ENCODE assay signal across 8 cellular contexts in the genomic region with DNA sequence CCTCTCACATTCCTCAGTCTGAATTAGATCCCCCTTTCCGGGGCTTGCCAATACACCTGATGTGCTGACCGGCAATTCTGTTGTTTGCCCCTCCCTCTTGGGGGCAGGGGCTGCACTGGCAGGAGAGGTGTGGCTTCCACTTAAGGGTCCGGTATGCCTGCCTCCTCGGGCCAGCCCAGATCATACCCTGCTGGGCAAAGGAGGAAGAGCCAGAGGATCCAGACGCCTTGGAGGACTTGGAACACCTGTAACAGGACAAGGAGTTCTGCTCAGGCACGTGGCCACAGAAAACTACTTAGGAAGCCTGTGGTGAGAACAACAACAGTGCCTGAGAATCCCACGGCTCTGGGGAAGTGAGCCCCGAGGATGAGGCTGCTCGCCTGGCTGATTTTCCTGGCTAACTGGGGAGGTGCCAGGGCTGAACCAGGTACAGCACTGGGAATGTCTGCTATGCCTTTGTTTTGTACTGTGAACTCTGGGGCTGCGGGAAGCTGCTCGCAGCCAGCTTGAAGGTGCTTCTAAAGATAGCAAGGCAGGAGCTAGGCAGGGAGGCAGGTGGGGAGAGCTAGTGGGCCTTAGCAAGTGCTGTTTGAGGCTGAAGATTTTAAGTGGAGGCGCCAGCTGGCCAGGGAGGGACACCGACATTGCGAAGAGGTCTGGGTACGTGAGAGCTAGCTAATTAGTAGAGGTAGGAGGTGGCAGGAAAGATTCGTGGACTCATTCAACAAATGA. TPM values are rescaled to one million over a fixed set of nuclear protein-coding genes. Genes with fewer than 3 reads are reported as not detected.
DNase-seq lines count a peak whose midpoint lies in the region; ATAC-seq and TF ChIP-seq lines count a peak whose summit lies in the region.

A gene with protein sequence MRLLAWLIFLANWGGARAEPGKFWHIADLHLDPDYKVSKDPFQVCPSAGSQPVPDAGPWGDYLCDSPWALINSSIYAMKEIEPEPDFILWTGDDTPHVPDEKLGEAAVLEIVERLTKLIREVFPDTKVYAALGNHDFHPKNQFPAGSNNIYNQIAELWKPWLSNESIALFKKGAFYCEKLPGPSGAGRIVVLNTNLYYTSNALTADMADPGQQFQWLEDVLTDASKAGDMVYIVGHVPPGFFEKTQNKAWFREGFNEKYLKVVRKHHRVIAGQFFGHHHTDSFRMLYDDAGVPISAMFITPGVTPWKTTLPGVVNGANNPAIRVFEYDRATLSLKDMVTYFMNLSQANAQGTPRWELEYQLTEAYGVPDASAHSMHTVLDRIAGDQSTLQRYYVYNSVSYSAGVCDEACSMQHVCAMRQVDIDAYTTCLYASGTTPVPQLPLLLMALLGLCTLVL (plus strand): TSS at position 183 of the 732 bp plus-strand sequence. CDS start 184 bp downstream, at position 367.

- H3K27ac ChIP-seq in body of pancreas: peak within 1 kb of the TSS; percentile 45 to 69 (median 56)
- H3K27ac ChIP-seq in CD8-positive, alpha-beta memory T cell (ENCODE audit: low read depth, low read length): no peak within 1 kb of the TSS

- no peaks in the 10 kb centered on the region for H3K36me3 Mint-ChIP-seq in activated CD4-positive, alpha-beta T cell treated with anti-CD3 and anti-CD28 coated beads for 36 hours (ENCODE audit: low read depth)
- H3K36me3 Mint-ChIP-seq in mesothelial cell of epicardium: no peaks in the 10 kb centered on the region
- H3K36me3 Mint-ChIP-seq in CD8-positive, alpha-beta memory T cell: no peaks in the 10 kb centered on the region

- CTCF ChIA-PET in activated CD4-positive, alpha-beta T cell treated with anti-CD3 and anti-CD28 coated beads for 36 hours (lab: Charles Lee): interaction anchor here (0.9 to 1.3 kb wide), 2 partner anchors 13 to 274 kb away, joined by 3 read pairs; no protein-coding TSS in a partner anchor
- CTCF ChIA-PET in CD8-positive, alpha-beta memory T cell (lab: Charles Lee): interaction anchor here (0.9 kb wide), 1 partner anchor 9 kb away, joined by 3 read pairs; no protein-coding TSS in a partner anchor

- no peak within 1 kb of the TSS for H3K27ac Mint-ChIP-seq in activated CD4-positive, alpha-beta T cell treated with anti-CD3 and anti-CD28 coated beads for 36 hours
- peak within 1 kb of the TSS; percentile 67 for H3K27ac Mint-ChIP-seq in mesothelial cell of epicardium
- peak within 1 kb of the TSS in 2 of 8 donors; percentile 9 to 74 for H3K27ac Mint-ChIP-seq in CD8-positive, alpha-beta memory T cell

- intact Hi-C loops in activated CD4-positive, alpha-beta T cell treated with anti-CD3 and anti-CD28 coated beads for 36 hours (cut with DNase I, micrococcal nuclease): no loop called here
- intact Hi-C loops in body of pancreas (cut with DNase I): no loop called here

- H3K27me3 Mint-ChIP-seq in activated CD4-positive, alpha-beta T cell treated with anti-CD3 and anti-CD28 coated beads for 36 hours: peaks cover 15% of the 10 kb centered on the region
- H3K27me3 Mint-ChIP-seq in mesothelial cell of epicardium (ENCODE audit: low read depth): peaks cover 23% of the 10 kb centered on the region
- peaks cover 10 to 12% of the 10 kb centered on the region in 2 donors for H3K27me3 Mint-ChIP-seq in CD8-positive, alpha-beta memory T cell

- peak; percentile 23 for ATAC-seq in activated CD4-positive, alpha-beta T cell treated with anti-CD3 and anti-CD28 coated beads for 36 hours
- peak; percentile 89 for ATAC-seq in body of pancreas

- POLR2A ChIA-PET in activated CD4-positive, alpha-beta T cell treated with anti-CD3 and anti-CD28 coated beads for 36 hours (lab: Charles Lee): interaction anchor here (0.6 to 0.9 kb wide), 2 partner anchors 227 to 244 kb away, joined by 3 to 7 read pairs; no protein-coding TSS in a partner anchor
- POLR2A ChIA-PET in CD8-positive, alpha-beta memory T cell (lab: Charles Lee): interaction anchor here (0.6 kb wide), 1 partner anchor 49 kb away, joined by 6 read pairs; no protein-coding TSS in a partner anchor

- peaks cover 10% of the 10 kb centered on the region for H3K4me1 Mint-ChIP-seq in activated CD4-positive, alpha-beta T cell treated with anti-CD3 and anti-CD28 coated beads for 36 hours
- H3K4me1 Mint-ChIP-seq in mesothelial cell of epicardium: peaks cover 10% of the 10 kb centered on the region
- peaks cover 6 to 25% (median 8%) of the 10 kb centered on the region in 3 donors for H3K4me1 Mint-ChIP-seq in CD8-positive, alpha-beta memory T cell

- H3K4me3 Mint-ChIP-seq in activated CD4-positive, alpha-beta T cell treated with anti-CD3 and anti-CD28 coated beads for 36 hours: peak within 1 kb of the TSS; percentile 11
- H3K4me3 Mint-ChIP-seq in mesothelial cell of epicardium: peak within 1 kb of the TSS; percentile 69
- peak within 1 kb of the TSS in 2 of 7 donors; percentile 26 to 43 for H3K4me3 Mint-ChIP-seq in CD8-positive, alpha-beta memory T cell

- TF ChIP-seq CTCF in body of pancreas (IDR thresholded peaks at IDR 0.05) (peak in 5 of 7 experiments; percentile 7 to 52 (median 45)), mesothelial cell of epicardium (IDR thresholded peaks at IDR 0.05; ENCODE audit: unreplicated experiment) (no peak)

- DNase-seq in activated CD4-positive, alpha-beta T cell treated with anti-CD3 and anti-CD28 coated beads for 36 hours: no peak
- no peak for DNase-seq in activated CD4-positive, alpha-beta T cell treated with anti-CD3 and anti-CD28 coated beads for 1 hour
- peak; percentile 28 for DNase-seq in NCI-H226
- peak; percentile 67 to 86 (median 83) for DNase-seq in body of pancreas
- peak in 1 of 2 experiments; percentile 55 for DNase-seq in mesothelial cell of epicardium (ENCODE audit: low spot score in 2 of 2, unreplicated experiment in 2 of 2)
- DNase-seq in C1 segment of cervical spinal cord (lab: John Stamatoyannopoulos, UW): no peak
- no peak for DNase-seq in CD8-positive, alpha-beta memory T cell
- DNase-seq in NCI-H446 treated with DMSO at 0.1 percent for 48 hours (lab: John Stamatoyannopoulos, UW): no peak

- peaks cover 14% of the 10 kb centered on the region for H3K4me1 ChIP-seq in body of pancreas
- peaks cover 5% of the 10 kb centered on the region for H3K4me1 ChIP-seq in CD8-positive, alpha-beta memory T cell (ENCODE audit: insufficient read depth, low read length)

- H3K36me3 ChIP-seq in body of pancreas (replicated peaks in 1 of 2; ENCODE audit: insufficient read depth in 1 of 2, low read depth in 2 of 2): no peaks in the 10 kb centered on the region
- no peaks in the 10 kb centered on the region for H3K36me3 ChIP-seq in CD8-positive, alpha-beta memory T cell (ENCODE audit: insufficient read depth, low read length)

- WGBS in body of pancreas, 2 donors: 1 to 3% methylated on average over 10 to 16 of the region's 16 CpGs

- H3K27me3 ChIP-seq in body of pancreas: no peaks in the 10 kb centered on the region
- H3K27me3 ChIP-seq in CD8-positive, alpha-beta memory T cell (ENCODE audit: insufficient read depth, low read length, poor library complexity, severe bottlenecking): no peaks in the 10 kb centered on the region

- H3K4me3 ChIP-seq in body of pancreas: peak within 1 kb of the TSS in 1 of 2 donors; percentile 34
- no peak within 1 kb of the TSS for H3K4me3 ChIP-seq in CD8-positive, alpha-beta memory T cell (ENCODE audit: low read length)

- H3K9me3 ChIP-seq in body of pancreas: no peaks in the 10 kb centered on the region
- no peaks in the 10 kb centered on the region for H3K9me3 ChIP-seq in CD8-positive, alpha-beta memory T cell (ENCODE audit: low read length)

- no peaks in the 10 kb centered on the region for H3K9me3 Mint-ChIP-seq in activated CD4-positive, alpha-beta T cell treated with anti-CD3 and anti-CD28 coated beads for 36 hours (ENCODE audit: low read depth)
- no peaks in the 10 kb centered on the region for H3K9me3 Mint-ChIP-seq in mesothelial cell of epicardium
- H3K9me3 Mint-ChIP-seq in CD8-positive, alpha-beta memory T cell: no peaks in the 10 kb centered on the region

- TF ChIP-seq POLR2A in body of pancreas (IDR thresholded peaks at IDR 0.05): peak; percentile 50 to 79 (median 74)

RNA-seq across cellular contexts. Expression of the gene that starts here (rescaled TPM):
- under 1 TPM; 0.53 to 0.55 TPM for total RNA-seq in activated CD4-positive, alpha-beta T cell treated with anti-CD3 and anti-CD28 coated beads for 36 hours
- total RNA-seq in body of pancreas: 10 to 100 TPM; 18.8 to 28.0 TPM
- 7.4 to 8.8 TPM (median 8.4 TPM) in 3 replicates for total RNA-seq in mesothelial cell of epicardium
- total RNA-seq in CD8-positive, alpha-beta memory T cell: under 1 TPM in 1 of 2 experiments, not detected in 1; 0.27 TPM
- polyA plus RNA-seq in CD8-positive, alpha-beta memory T cell: not detected

Comparison
In these comparisons a context has a peak if more than half of its experiments do, and no peak if none do; other contexts are left out.
1. Peak in ATAC-seq in activated CD4-positive, alpha-beta T cell treated with anti-CD3 and anti-CD28 coated beads for 36 hours; RNA of the gene not detected or under 1 TPM.
2. DNase-seq: peak in NCI-H226 (single experiment) and body of pancreas (4 of 4); none in activated CD4-positive, alpha-beta T cell treated with anti-CD3 and anti-CD28 coated beads for 36 hours (single experiment), activated CD4-positive, alpha-beta T cell treated with anti-CD3 and anti-CD28 coated beads for 1 hour (single experiment), C1 segment of cervical spinal cord (0 of 14), CD8-positive, alpha-beta memory T cell (0 of 5) and NCI-H446 treated with DMSO at 0.1 percent for 48 hours (single experiment).